In genomic region chr1:185965870-185966269, GRCh38 we compare ENCODE assay signal across 1 cellular context.
TF ChIP-seq lines count a peak whose summit lies in the region.

No MANE protein-coding gene starts in this region.

TF ChIP-seq in H1, 55 proteins besides CTCF, POLR2A, EP300 and RAD21 (continued from another document):
- TF ChIP-seq, protein P1, sequence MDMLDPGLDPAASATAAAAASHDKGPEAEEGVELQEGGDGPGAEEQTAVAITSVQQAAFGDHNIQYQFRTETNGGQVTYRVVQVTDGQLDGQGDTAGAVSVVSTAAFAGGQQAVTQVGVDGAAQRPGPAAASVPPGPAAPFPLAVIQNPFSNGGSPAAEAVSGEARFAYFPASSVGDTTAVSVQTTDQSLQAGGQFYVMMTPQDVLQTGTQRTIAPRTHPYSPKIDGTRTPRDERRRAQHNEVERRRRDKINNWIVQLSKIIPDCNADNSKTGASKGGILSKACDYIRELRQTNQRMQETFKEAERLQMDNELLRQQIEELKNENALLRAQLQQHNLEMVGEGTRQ (IDR thresholded peaks at IDR 0.05; ENCODE audit: low read length), result no peak
- TF ChIP-seq RXRA (IDR thresholded peaks at IDR 0.05; ENCODE audit: insufficient read depth, low read depth, low read length), result no peak
- no peak for TF ChIP-seq NANOG (IDR thresholded peaks at IDR 0.05; ENCODE audit: insufficient read depth, low read depth, low read length, poor library complexity, severe bottlenecking)
